In genomic region chr2:62573137-62573731, GRCh38 we compare ENCODE assay signal across 18 cellular contexts.
"Had no signal": no experiment of that assay in that cellular context is flagged by ENCODE, and none has a peak within 500 bp of the region (broad histone marks: within the 10 kb centered on the region; RNA-seq: fewer than 3 reads in every experiment).

No MANE protein-coding gene starts in this region.

- DNase-seq: activated CD4-positive, alpha-beta T cell treated with anti-CD3 and anti-CD28 coated beads for 1 hour; activated CD4-positive, alpha-beta T cell treated with anti-CD3 and anti-CD28 coated beads, Interleukin-2, amount 50 U/mL, for 4 hours; activated gamma-delta T cell; amygdala; brain microvascular endothelial cell; cerebellar nuclear complex; effector CD4-positive, alpha-beta T cell; esophagus squamous epithelium; hypothalamus; kidney; left lung; stimulated activated CD4-positive, alpha-beta T cell treated with anti-CD3 and anti-CD28 coated beads, Interleukin-15, amount 100 ng/mL, for 24 hours; stimulated activated CD4-positive, alpha-beta T cell treated with anti-CD3 and anti-CD28 coated beads, Interleukin-2, amount 100 ng/mL, for 48 hours had no signal

- H3K4me1 ChIP-seq: left lung, prostate gland had no signal

- H3K4me3 ChIP-seq: esophagus squamous epithelium, left lung, prostate gland, right atrium auricular region, skin epidermis, suprapubic skin had no signal

- H3K9me3 ChIP-seq: esophagus squamous epithelium, left lung, prostate gland, right atrium auricular region, suprapubic skin had no signal

- ATAC-seq: left lung had no signal

- H3K36me3 ChIP-seq: brain microvascular endothelial cell, esophagus squamous epithelium, left lung, prostate gland, right atrium auricular region, suprapubic skin, WERI-Rb-1 had no signal

- H3K27me3 ChIP-seq: brain microvascular endothelial cell, right atrium auricular region had no signal

- H3K27ac ChIP-seq: brain microvascular endothelial cell, left lung, prostate gland, right atrium auricular region, skin epidermis, suprapubic skin had no signal
